ENCODE assay signal across 19 cellular contexts in the genomic region with DNA sequence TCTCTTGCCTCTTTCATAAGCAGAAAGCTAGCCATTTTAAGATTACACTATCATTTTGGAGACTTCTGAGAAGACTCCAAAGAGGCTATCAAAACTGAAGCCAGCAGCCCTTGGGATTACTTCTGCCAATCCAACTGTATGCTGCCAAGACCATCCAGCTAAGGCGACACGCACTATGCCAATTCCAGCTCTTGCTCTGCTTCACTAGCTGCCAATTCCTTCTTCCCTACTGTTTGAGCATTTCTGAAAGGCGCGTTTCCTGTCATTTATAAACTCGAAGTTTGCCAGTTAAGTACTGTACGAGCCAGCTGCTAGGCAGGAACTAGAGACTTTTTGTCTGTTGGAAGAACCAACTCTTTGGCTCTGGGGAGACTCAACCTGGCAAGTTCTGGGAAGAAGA. TPM values are rescaled to one million over a fixed set of nuclear protein-coding genes. Genes with fewer than 3 reads are reported as not detected.
A peak's percentile ranks its signal among the peaks of the same experiment; 100 is the strongest.
DNase-seq lines count a peak whose midpoint lies in the region; ATAC-seq and TF ChIP-seq lines count a peak whose summit lies in the region.
"Had no signal": no experiment of that assay in that cellular context is flagged by ENCODE, and none has a peak within 500 bp of the region (broad histone marks: within the 10 kb centered on the region; RNA-seq: fewer than 3 reads in every experiment).

No MANE protein-coding gene starts in this region.

- H3K4me3 ChIP-seq in MG63: no peak overlapping the region
- H3K4me3 ChIP-seq: lower lobe of right lung had no signal

- peaks cover 61% of the 10 kb centered on the region for H3K36me3 ChIP-seq in MG63
- H3K36me3 ChIP-seq: lower lobe of right lung had no signal

- peaks cover 4% of the 10 kb centered on the region for H3K9me3 Mint-ChIP-seq in nephron
- H3K9me3 Mint-ChIP-seq: natural killer cell had no signal

- H3K27me3 ChIP-seq in MG63: no peaks in the 10 kb centered on the region
- H3K27me3 ChIP-seq: foreskin keratinocyte had no signal

- H3K27me3 Mint-ChIP-seq in nephron (ENCODE audit: low read depth): no peaks in the 10 kb centered on the region

- no peak overlapping the region for H3K4me3 Mint-ChIP-seq in nephron
- H3K4me3 Mint-ChIP-seq: activated naive CD8-positive, alpha-beta T cell; natural killer cell had no signal

- H3K36me3 Mint-ChIP-seq in nephron (ENCODE audit: low read depth): peaks cover 86% of the 10 kb centered on the region
- H3K36me3 Mint-ChIP-seq: activated naive CD8-positive, alpha-beta T cell; natural killer cell had no signal

- peak; percentile 71 for DNase-seq in DMS79 (lab: John Stamatoyannopoulos, UW)
- peak; percentile 84 for DNase-seq in MG63
- peak; percentile 69 for DNase-seq in dermis blood vessel endothelial cell
- DNase-seq in activated naive CD4-positive, alpha-beta T cell treated with anti-CD3 and anti-CD28 coated beads, Interleukin-2, amount 50 U/mL, for 16 hours: no peak
- no peak for DNase-seq in NOMO-1 (lab: John Stamatoyannopoulos, UW; ENCODE audit: unreplicated experiment in 2 of 2)
- no peak for DNase-seq in NCI-H774 (lab: John Stamatoyannopoulos, UW)
- DNase-seq: activated CD4-positive, alpha-beta T cell treated with anti-CD3 and anti-CD28 coated beads for 48 hours; DND-41; effector memory CD4-positive, alpha-beta T cell; GM23248; lower lobe of right lung; natural killer cell; NCI-H2107; NK-92 treated with Interleukin-12 subunit alpha and Interleukin-12 subunit beta, amount 100 ng/mL, for 24 hours; retina had no signal

- H3K4me1 Mint-ChIP-seq in nephron: peaks cover 31% of the 10 kb centered on the region
- H3K4me1 Mint-ChIP-seq: natural killer cell had no signal

- no peaks in the 10 kb centered on the region for H3K9me3 ChIP-seq in MG63
- H3K9me3 ChIP-seq: lower lobe of right lung had no signal

- no peak for TF ChIP-seq CTCF in nephron (IDR thresholded peaks at IDR 0.05; ENCODE audit: unreplicated experiment in 3 of 3)

- no peak for ATAC-seq in GM21619 (IDR thresholded peaks at IDR 0.05; ENCODE audit: unreplicated experiment)
- ATAC-seq: foreskin keratinocyte, natural killer cell had no signal

- peak overlapping the region; percentile 24 to 92 (median 26) for H3K27ac Mint-ChIP-seq in nephron
- H3K27ac Mint-ChIP-seq: activated naive CD8-positive, alpha-beta T cell; natural killer cell had no signal

RNA-seq across cellular contexts. Expression of a gene that starts 36.5 kb away (rescaled TPM):
- 70.8 and 163 TPM in 2 replicates for total RNA-seq in MG63 (2014; rRNA removed; shearing (Covaris generic); ENCODE audit: low replicate concordance)
- total RNA-seq in dermis blood vessel endothelial cell: 57.7 and 72.7 TPM in 2 replicates

Comparison
In these comparisons a context has a peak if more than half of its experiments do, and no peak if none do; other contexts are left out.
1. DNase-seq: peak in DMS79 (single experiment), MG63 (single experiment) and dermis blood vessel endothelial cell (single experiment); none in activated naive CD4-positive, alpha-beta T cell treated with anti-CD3 and anti-CD28 coated beads, Interleukin-2, amount 50 U/mL, for 16 hours (single experiment), NOMO-1 (0 of 2) and NCI-H774 (single experiment).